ENCODE assay signal across 32 cellular contexts in the genomic region with DNA sequence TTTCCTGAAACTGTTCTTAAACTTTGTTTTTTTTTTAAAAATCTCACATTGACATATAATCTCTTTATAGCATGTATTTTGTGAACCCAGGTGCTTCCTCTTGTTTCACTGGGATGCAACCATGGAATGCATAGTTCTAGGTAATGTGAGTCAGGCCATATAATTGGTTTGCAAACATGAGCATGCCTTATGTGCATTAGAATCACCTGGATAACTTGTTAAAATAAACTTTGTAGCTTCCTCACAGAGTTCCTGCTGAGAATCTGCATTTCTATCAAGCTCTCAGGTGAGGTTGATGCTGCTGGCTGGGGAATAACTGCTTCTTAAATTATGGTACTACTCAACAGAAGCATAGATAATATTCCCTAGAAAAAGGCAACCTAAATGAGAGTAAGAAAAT.
"Had no signal": no experiment of that assay in that cellular context is flagged by ENCODE, and none has a peak within 500 bp of the region (broad histone marks: within the 10 kb centered on the region; RNA-seq: fewer than 3 reads in every experiment).

No MANE protein-coding gene starts in this region.

- H3K4me2 ChIP-seq: SK-N-SH had no signal

- H3K4me3 Mint-ChIP-seq: activated CD4-positive, alpha-beta T cell treated with anti-CD3 and anti-CD28 coated beads for 36 hours; activated CD4-positive, alpha-beta T cell treated with anti-CD3 and anti-CD28 coated beads, Interleukin-2, amount 10 ng/mL, durations not matched to agents 7 days and 5 days; activated CD8-positive, alpha-beta T cell treated with anti-CD3 and anti-CD28 coated beads, Interleukin-2, amount 10 ng/mL, durations not matched to agents 7 days and 5 days; activated naive CD4-positive, alpha-beta T cell treated with anti-CD3 and anti-CD28 coated beads, Interleukin-2, amount 50 U/mL, for 24 hours; activated naive CD8-positive, alpha-beta T cell treated with anti-CD3 and anti-CD28 coated beads, Interleukin-2, amount 10 ng/mL, durations not matched to agents 7 days and 5 days; activated T-cell treated with anti-CD3 and anti-CD28 coated beads, Interleukin-2, amount 50 U/mL, for 24 hours; T-helper 1 cell treated with Interleukin-12 subunit alpha and Interleukin-12 subunit beta and Interleukin-4 antibody, amounts not matched to agents 30 μg/mL and 1 μg/mL, for 36 hours; T-helper 2 cell treated with Interferon-gamma antibody and Interleukin-4, amounts not matched to agents 5 μg/mL and 100 μg/mL, for 36 hours had no signal

- H3K4me1 ChIP-seq: body of pancreas, breast epithelium, Peyer's patch, SJSA1 had no signal

- H3K9ac ChIP-seq: SK-N-SH had no signal

- H3K9me3 ChIP-seq: body of pancreas, MG63, SK-N-SH had no signal

- H3K4me1 Mint-ChIP-seq: activated CD4-positive, alpha-beta T cell treated with anti-CD3 and anti-CD28 coated beads for 36 hours; activated CD4-positive, alpha-beta T cell treated with anti-CD3 and anti-CD28 coated beads, Interleukin-2, amount 10 ng/mL, durations not matched to agents 7 days and 5 days; activated naive CD4-positive, alpha-beta T cell treated with anti-CD3 and anti-CD28 coated beads, Interleukin-2, amount 50 U/mL, for 24 hours; activated naive CD8-positive, alpha-beta T cell treated with anti-CD3 and anti-CD28 coated beads, Interleukin-2, amount 10 ng/mL, durations not matched to agents 7 days and 5 days had no signal

- H3K36me3 Mint-ChIP-seq: activated naive CD4-positive, alpha-beta T cell treated with anti-CD3 and anti-CD28 coated beads, Interleukin-2, amount 50 U/mL, for 24 hours; activated naive CD8-positive, alpha-beta T cell treated with anti-CD3 and anti-CD28 coated beads, Interleukin-2, amount 10 ng/mL, durations not matched to agents 7 days and 5 days had no signal

- H3K27me3 Mint-ChIP-seq: activated CD4-positive, alpha-beta T cell treated with anti-CD3 and anti-CD28 coated beads for 36 hours; activated CD4-positive, alpha-beta T cell treated with anti-CD3 and anti-CD28 coated beads, Interleukin-2, amount 10 ng/mL, durations not matched to agents 7 days and 5 days; activated naive CD4-positive, alpha-beta T cell treated with anti-CD3 and anti-CD28 coated beads, Interleukin-2, amount 50 U/mL, for 24 hours; activated naive CD8-positive, alpha-beta T cell treated with anti-CD3 and anti-CD28 coated beads, Interleukin-2, amount 10 ng/mL, durations not matched to agents 7 days and 5 days; activated T-cell treated with anti-CD3 and anti-CD28 coated beads, Interleukin-2, amount 50 U/mL, for 24 hours had no signal

- H3K27me3 ChIP-seq: body of pancreas, breast epithelium, MG63, Peyer's patch, SJSA1 had no signal

- DNase-seq: activated CD4-positive, alpha-beta T cell treated with anti-CD3 and anti-CD28 coated beads for 36 hours; activated CD4-positive, alpha-beta T cell treated with anti-CD3 and anti-CD28 coated beads, Interleukin-2, amount 10 ng/mL, durations not matched to agents 7 days and 5 days; activated CD4-positive, alpha-beta T cell treated with anti-CD3 and anti-CD28 coated beads, Interleukin-2, amount 50 U/mL, for 48 hours; activated CD8-positive, alpha-beta T cell treated with anti-CD3 and anti-CD28 coated beads, Interleukin-2, amount 10 ng/mL, durations not matched to agents 7 days and 5 days; activated gamma-delta T cell; activated naive CD4-positive, alpha-beta T cell treated with Interleukin-2 at 50 U/mL for 16 hours; activated naive CD8-positive, alpha-beta T cell treated with anti-CD3 and anti-CD28 coated beads, Interleukin-2, amount 10 ng/mL, durations not matched to agents 7 days and 5 days; activated T-cell treated with anti-CD3 and anti-CD28 coated beads, Interleukin-2, amount 50 U/mL, for 24 hours; body of pancreas; Kasumi-1; KG1; MG63; MV-4-11; NCI-H1092; NCI-H1436 treated with DMSO at 0.1 percent for 48 hours; NCI-H187 treated with DMSO at 0.1 percent for 48 hours; NCI-H2081; NCI-H226; NCI-H524 treated with DMSO at 0.1 percent for 48 hours; NCI-H748 treated with DMSO at 0.1 percent for 48 hours; NK-92 treated with Interleukin-12 subunit alpha and Interleukin-12 subunit beta, amount 100 ng/mL, for 24 hours; PC-3; Peyer's patch; RPMI8226; SHP77 treated with DMSO at 0.1 percent for 48 hours; SK-N-SH had no signal

- H3K9me2 ChIP-seq: SK-N-SH had no signal

- H3K36me3 ChIP-seq: breast epithelium, MG63, Peyer's patch, SJSA1 had no signal

- H3K4me3 ChIP-seq: body of pancreas, breast epithelium, MG63, Peyer's patch, SJSA1 had no signal

- H3K27ac ChIP-seq: body of pancreas, breast epithelium, Peyer's patch, SJSA1 had no signal

- H3K27ac Mint-ChIP-seq: activated CD4-positive, alpha-beta T cell treated with anti-CD3 and anti-CD28 coated beads for 36 hours; activated CD4-positive, alpha-beta T cell treated with anti-CD3 and anti-CD28 coated beads, Interleukin-2, amount 10 ng/mL, durations not matched to agents 7 days and 5 days; activated CD8-positive, alpha-beta T cell treated with anti-CD3 and anti-CD28 coated beads, Interleukin-2, amount 10 ng/mL, durations not matched to agents 7 days and 5 days; activated naive CD4-positive, alpha-beta T cell treated with anti-CD3 and anti-CD28 coated beads, Interleukin-2, amount 50 U/mL, for 24 hours; activated naive CD8-positive, alpha-beta T cell treated with anti-CD3 and anti-CD28 coated beads, Interleukin-2, amount 10 ng/mL, durations not matched to agents 7 days and 5 days; activated T-cell treated with anti-CD3 and anti-CD28 coated beads, Interleukin-2, amount 50 U/mL, for 24 hours; activated T-helper 2 cell treated with anti-CD3 and anti-CD28 coated beads, Interferon-gamma antibody, Interleukin-2, Interleukin-4, amounts not matched to agents 10 μg/mL and 5 μg/mL and 100 μg/mL, durations not matched to agents 14 hours and 24 hours and 36 hours; T-helper 1 cell treated with Interleukin-12 subunit alpha and Interleukin-12 subunit beta and Interleukin-4 antibody, amounts not matched to agents 30 μg/mL and 1 μg/mL, for 36 hours; T-helper 2 cell treated with Interferon-gamma antibody and Interleukin-4, amounts not matched to agents 5 μg/mL and 100 μg/mL, for 36 hours had no signal
